In genomic region chr9:14399736-14400657, GRCh38 we compare ENCODE assay signal across 2 cellular contexts.
TF ChIP-seq lines count a peak whose summit lies in the region.

No MANE protein-coding gene starts in this region.

TF ChIP-seq in IMR-90, 13 proteins besides CTCF, POLR2A, EP300 and RAD21 (continued from another document):
- TF ChIP-seq, protein P1, sequence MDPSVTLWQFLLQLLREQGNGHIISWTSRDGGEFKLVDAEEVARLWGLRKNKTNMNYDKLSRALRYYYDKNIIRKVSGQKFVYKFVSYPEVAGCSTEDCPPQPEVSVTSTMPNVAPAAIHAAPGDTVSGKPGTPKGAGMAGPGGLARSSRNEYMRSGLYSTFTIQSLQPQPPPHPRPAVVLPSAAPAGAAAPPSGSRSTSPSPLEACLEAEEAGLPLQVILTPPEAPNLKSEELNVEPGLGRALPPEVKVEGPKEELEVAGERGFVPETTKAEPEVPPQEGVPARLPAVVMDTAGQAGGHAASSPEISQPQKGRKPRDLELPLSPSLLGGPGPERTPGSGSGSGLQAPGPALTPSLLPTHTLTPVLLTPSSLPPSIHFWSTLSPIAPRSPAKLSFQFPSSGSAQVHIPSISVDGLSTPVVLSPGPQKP (IDR thresholded peaks at IDR 0.05; ENCODE audit: borderline replicate concordance, low read depth, low read length), result no peak
- no peak for TF ChIP-seq MXI1 (IDR thresholded peaks at IDR 0.05; ENCODE audit: borderline replicate concordance, low read depth, low read length)
- TF ChIP-seq SMC3 (IDR thresholded peaks at IDR 0.05; ENCODE audit: low read depth, low read length), result no peak
- TF ChIP-seq MAFK (IDR thresholded peaks at IDR 0.05; ENCODE audit: low read depth, low read length), result no peak

TF ChIP-seq in SK-N-SH treated with all-trans-retinoic acid at 6 μM for 48 hours, 23 proteins besides CTCF, POLR2A, EP300 and RAD21 (continued from another document):
- TF ChIP-seq ESRRG (CRISPR knock-in tag; IDR thresholded peaks at IDR 0.05) (no peak), OSR1 (CRISPR knock-in tag; IDR thresholded peaks at IDR 0.05) (no peak), ZNF565 (CRISPR knock-in tag; conservative IDR thresholded peaks at IDR 0.05; ENCODE audit: low read depth) (no peak), ZC3H10 (CRISPR knock-in tag; IDR thresholded peaks at IDR 0.05) (no peak), TOX (CRISPR knock-in tag; IDR thresholded peaks at IDR 0.05; ENCODE audit: borderline replicate concordance) (no peak), RARB (CRISPR knock-in tag; IDR thresholded peaks at IDR 0.05) (no peak), CSDC2 (CRISPR knock-in tag; IDR thresholded peaks at IDR 0.05) (no peak), BACH2 (CRISPR knock-in tag; IDR thresholded peaks at IDR 0.05; ENCODE audit: borderline replicate concordance) (no peak), TCF4 (CRISPR knock-in tag; IDR thresholded peaks at IDR 0.05; ENCODE audit: borderline replicate concordance) (no peak), ZNF70 (CRISPR knock-in tag; IDR thresholded peaks at IDR 0.05) (no peak), ARNTL (CRISPR knock-in tag; IDR thresholded peaks at IDR 0.05; ENCODE audit: borderline replicate concordance, low read depth) (no peak)
- TF ChIP-seq, protein P2, sequence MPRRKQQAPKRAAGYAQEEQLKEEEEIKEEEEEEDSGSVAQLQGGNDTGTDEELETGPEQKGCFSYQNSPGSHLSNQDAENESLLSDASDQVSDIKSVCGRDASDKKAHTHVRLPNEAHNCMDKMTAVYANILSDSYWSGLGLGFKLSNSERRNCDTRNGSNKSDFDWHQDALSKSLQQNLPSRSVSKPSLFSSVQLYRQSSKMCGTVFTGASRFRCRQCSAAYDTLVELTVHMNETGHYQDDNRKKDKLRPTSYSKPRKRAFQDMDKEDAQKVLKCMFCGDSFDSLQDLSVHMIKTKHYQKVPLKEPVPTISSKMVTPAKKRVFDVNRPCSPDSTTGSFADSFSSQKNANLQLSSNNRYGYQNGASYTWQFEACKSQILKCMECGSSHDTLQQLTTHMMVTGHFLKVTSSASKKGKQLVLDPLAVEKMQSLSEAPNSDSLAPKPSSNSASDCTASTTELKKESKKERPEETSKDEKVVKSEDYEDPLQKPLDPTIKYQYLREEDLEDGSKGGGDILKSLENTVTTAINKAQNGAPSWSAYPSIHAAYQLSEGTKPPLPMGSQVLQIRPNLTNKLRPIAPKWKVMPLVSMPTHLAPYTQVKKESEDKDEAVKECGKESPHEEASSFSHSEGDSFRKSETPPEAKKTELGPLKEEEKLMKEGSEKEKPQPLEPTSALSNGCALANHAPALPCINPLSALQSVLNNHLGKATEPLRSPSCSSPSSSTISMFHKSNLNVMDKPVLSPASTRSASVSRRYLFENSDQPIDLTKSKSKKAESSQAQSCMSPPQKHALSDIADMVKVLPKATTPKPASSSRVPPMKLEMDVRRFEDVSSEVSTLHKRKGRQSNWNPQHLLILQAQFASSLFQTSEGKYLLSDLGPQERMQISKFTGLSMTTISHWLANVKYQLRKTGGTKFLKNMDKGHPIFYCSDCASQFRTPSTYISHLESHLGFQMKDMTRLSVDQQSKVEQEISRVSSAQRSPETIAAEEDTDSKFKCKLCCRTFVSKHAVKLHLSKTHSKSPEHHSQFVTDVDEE (CRISPR knock-in tag; IDR thresholded peaks at IDR 0.05), result no peak
TF ChIP-seq in SK-N-SH treated with all-trans-retinoic acid at 6 μM for 48 hours: peak in this region for 0.
